Comparison of ENCODE assay signal across 8 cellular contexts in genomic region chr22:41301085-41302015, GRCh38. TPM values are rescaled to one million over a fixed set of nuclear protein-coding genes. Genes with fewer than 3 reads are reported as not detected.
A peak's percentile ranks its signal among the peaks of the same experiment; 100 is the strongest.
DNase-seq lines count a peak whose midpoint lies in the region; ATAC-seq and TF ChIP-seq lines count a peak whose summit lies in the region.

A gene with protein sequence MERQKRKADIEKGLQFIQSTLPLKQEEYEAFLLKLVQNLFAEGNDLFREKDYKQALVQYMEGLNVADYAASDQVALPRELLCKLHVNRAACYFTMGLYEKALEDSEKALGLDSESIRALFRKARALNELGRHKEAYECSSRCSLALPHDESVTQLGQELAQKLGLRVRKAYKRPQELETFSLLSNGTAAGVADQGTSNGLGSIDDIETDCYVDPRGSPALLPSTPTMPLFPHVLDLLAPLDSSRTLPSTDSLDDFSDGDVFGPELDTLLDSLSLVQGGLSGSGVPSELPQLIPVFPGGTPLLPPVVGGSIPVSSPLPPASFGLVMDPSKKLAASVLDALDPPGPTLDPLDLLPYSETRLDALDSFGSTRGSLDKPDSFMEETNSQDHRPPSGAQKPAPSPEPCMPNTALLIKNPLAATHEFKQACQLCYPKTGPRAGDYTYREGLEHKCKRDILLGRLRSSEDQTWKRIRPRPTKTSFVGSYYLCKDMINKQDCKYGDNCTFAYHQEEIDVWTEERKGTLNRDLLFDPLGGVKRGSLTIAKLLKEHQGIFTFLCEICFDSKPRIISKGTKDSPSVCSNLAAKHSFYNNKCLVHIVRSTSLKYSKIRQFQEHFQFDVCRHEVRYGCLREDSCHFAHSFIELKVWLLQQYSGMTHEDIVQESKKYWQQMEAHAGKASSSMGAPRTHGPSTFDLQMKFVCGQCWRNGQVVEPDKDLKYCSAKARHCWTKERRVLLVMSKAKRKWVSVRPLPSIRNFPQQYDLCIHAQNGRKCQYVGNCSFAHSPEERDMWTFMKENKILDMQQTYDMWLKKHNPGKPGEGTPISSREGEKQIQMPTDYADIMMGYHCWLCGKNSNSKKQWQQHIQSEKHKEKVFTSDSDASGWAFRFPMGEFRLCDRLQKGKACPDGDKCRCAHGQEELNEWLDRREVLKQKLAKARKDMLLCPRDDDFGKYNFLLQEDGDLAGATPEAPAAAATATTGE (plus strand): TSS chr22:41301525. CDS start chr22:41320661, 19,136 bp downstream.

- H3K9me3 ChIP-seq in Karpas-422 (ENCODE audit: low read length): no peaks in the 10 kb centered on the region
- H3K9me3 ChIP-seq in RWPE2 (ENCODE audit: severe bottlenecking): no peaks in the 10 kb centered on the region
- no peaks in the 10 kb centered on the region for H3K9me3 ChIP-seq in neural cell (ENCODE audit: low read length)
- H3K9me3 ChIP-seq in stomach: no peaks in the 10 kb centered on the region

- peak; percentile 83 for ATAC-seq in GM21825 (IDR thresholded peaks at IDR 0.05; ENCODE audit: unreplicated experiment)
- peak; percentile 89 for ATAC-seq in RWPE2 (ENCODE audit: low read depth)

- peak within 1 kb of the TSS; percentile 99 for H3K4me3 ChIP-seq in Karpas-422 (ENCODE audit: low read length)
- peak within 1 kb of the TSS; percentile 61 for H3K4me3 ChIP-seq in RWPE2 (ENCODE audit: severe bottlenecking)
- H3K4me3 ChIP-seq in neural cell (ENCODE audit: low read length): peak within 1 kb of the TSS; percentile 87
- H3K4me3 ChIP-seq in stomach: peak within 1 kb of the TSS; percentile 70 to 91 (median 77)

- TF ChIP-seq EP300 in neural cell (conservative IDR thresholded peaks at IDR 0.05; ENCODE audit: poor library complexity, severe bottlenecking) (no peak), stomach (IDR thresholded peaks at IDR 0.05) (no peak)

- H3K36me3 ChIP-seq in Karpas-422 (ENCODE audit: insufficient read depth, low read length) (no peaks in the 10 kb centered on the region), RWPE2 (ENCODE audit: low read depth) (peaks cover 7% of the 10 kb centered on the region), neural cell (ENCODE audit: insufficient read depth, low read length) (no peaks in the 10 kb centered on the region), stomach (peaks cover 0 to 7% (median 3%) of the 10 kb centered on the region in 4 donors)

- intact Hi-C loops in stomach (cut with DNase I; ENCODE audit: low total_unique reads): no loop called here

- peaks cover 22% of the 10 kb centered on the region for H3K4me1 ChIP-seq in Karpas-422 (ENCODE audit: low read length)
- H3K4me1 ChIP-seq in RWPE2 (ENCODE audit: insufficient read depth, poor library complexity, severe bottlenecking): peaks cover 19% of the 10 kb centered on the region
- H3K4me1 ChIP-seq in stomach: peaks cover 12 to 41% (median 32%) of the 10 kb centered on the region in 4 donors

- peak; percentile 87 for DNase-seq in Daoy (ENCODE audit: low read depth)
- peak; percentile 93 for DNase-seq in Karpas-422
- peak; percentile 78 for DNase-seq in RWPE2 (ENCODE audit: low spot score)
- peak; percentile 77 for DNase-seq in activated effector memory CD4-positive, alpha-beta T cell treated with Interleukin-2 at 50 U/mL for 16 hours
- peak; percentile 60 for DNase-seq in fibroblast of the conjunctiva (ENCODE audit: low read depth)
- DNase-seq in stomach: peak; percentile 84

- H3F3A ChIP-seq in neural cell (ENCODE audit: insufficient read depth, low read length, poor library complexity, severe bottlenecking): no peaks in the 10 kb centered on the region

- peak; percentile 73 for TF ChIP-seq CTCF in RWPE2 (IDR thresholded peaks at IDR 0.05; ENCODE audit: poor library complexity, severe bottlenecking)
- peak; percentile 67 for TF ChIP-seq CTCF in neural cell (IDR thresholded peaks at IDR 0.05; ENCODE audit: poor library complexity, severe bottlenecking)
- peak in 3 of 7 experiments; percentile 40 to 58 (median 40) for TF ChIP-seq CTCF in stomach (IDR thresholded peaks at IDR 0.05)

- peak; percentile 51 for TF ChIP-seq RAD21 in neural cell (conservative IDR thresholded peaks at IDR 0.05)

- H2AFZ ChIP-seq in Karpas-422 (ENCODE audit: low read length) (peak within 1 kb of the TSS; percentile 92), neural cell (ENCODE audit: low read depth, low read length) (peak within 1 kb of the TSS; percentile 90)

- peak within 1 kb of the TSS; percentile 88 for H3K4me2 ChIP-seq in Karpas-422 (ENCODE audit: low read depth, low read length, poor library complexity, severe bottlenecking)
- peak within 1 kb of the TSS; percentile 99 for H3K4me2 ChIP-seq in neural cell (ENCODE audit: low read length)

- H3K27ac ChIP-seq in Karpas-422 (ENCODE audit: low read length) (peak within 1 kb of the TSS; percentile 82), RWPE2 (ENCODE audit: poor library complexity, severe bottlenecking) (peak within 1 kb of the TSS; percentile 84), neural cell (ENCODE audit: low read length) (peak within 1 kb of the TSS; percentile 76), stomach (peak within 1 kb of the TSS; percentile 85 to 88 (median 88))

- 0 to 1% (median 1%) methylated on average over 57 to 74 of the region's 74 CpGs for WGBS in stomach, 5 donors

- no peaks in the 10 kb centered on the region for H3K9me2 ChIP-seq in Karpas-422 (replicated peaks; ENCODE audit: insufficient read depth, low read length)
- no peaks in the 10 kb centered on the region for H3K9me2 ChIP-seq in neural cell (ENCODE audit: insufficient read depth, low read length)

- no peaks in the 10 kb centered on the region for H3K27me3 ChIP-seq in Karpas-422 (ENCODE audit: low read length)
- H3K27me3 ChIP-seq in RWPE2 (ENCODE audit: insufficient read depth, poor library complexity, severe bottlenecking): no peaks in the 10 kb centered on the region
- H3K27me3 ChIP-seq in neural cell (ENCODE audit: insufficient read depth, low read depth, low read length): no peaks in the 10 kb centered on the region
- no peaks in the 10 kb centered on the region for H3K27me3 ChIP-seq in stomach

- no peak for TF ChIP-seq POLR2A in stomach (IDR thresholded peaks at IDR 0.05)

- no peaks in the 10 kb centered on the region; the same call in 1 of the 2 replicates for H4K20me1 ChIP-seq in Karpas-422 (ENCODE audit: insufficient read depth, low read depth, low read length)
- H4K20me1 ChIP-seq in neural cell (ENCODE audit: insufficient read depth): no peaks in the 10 kb centered on the region

- H3K79me2 ChIP-seq in Karpas-422 (ENCODE audit: low read length) (peaks cover 57% of the 10 kb centered on the region), neural cell (replicated peaks; ENCODE audit: insufficient read depth, low read length) (peaks cover 37% of the 10 kb centered on the region)

- peak within 1 kb of the TSS; percentile 100 for H3K9ac ChIP-seq in Karpas-422 (ENCODE audit: low read length)
- peak within 1 kb of the TSS; percentile 92 for H3K9ac ChIP-seq in neural cell (ENCODE audit: low read length)

TF ChIP-seq in neural cell, 6 proteins besides CTCF, POLR2A, EP300 and RAD21:
- peak; percentile 93 for TF ChIP-seq TAF1 (IDR thresholded peaks at IDR 0.05; ENCODE audit: low read depth)
- TF ChIP-seq MXI1 (conservative IDR thresholded peaks at IDR 0.05; ENCODE audit: poor library complexity, severe bottlenecking): peak; percentile 94
- TF ChIP-seq EZH2 (IDR thresholded peaks at IDR 0.05; ENCODE audit: borderline replicate concordance, insufficient read depth, low read length, poor library complexity, severe bottlenecking): no peak
- peak; percentile 33 for TF ChIP-seq SMC3 (conservative IDR thresholded peaks at IDR 0.05; ENCODE audit: poor library complexity)
- TF ChIP-seq POLR2AphosphoS5 (IDR thresholded peaks at IDR 0.05): peak; percentile 79
- TF ChIP-seq REST (IDR thresholded peaks at IDR 0.05; ENCODE audit: borderline replicate concordance): peak; percentile 71

RNA-seq across cellular contexts. Expression of the gene that starts here (rescaled TPM):
- 27.0 and 33.6 TPM in 2 replicates for total RNA-seq in Daoy (2014; rRNA removed; shearing (Covaris generic))
- total RNA-seq in Karpas-422 (2014; rRNA removed; shearing (Covaris generic); ENCODE audit: low replicate concordance): 18.1 and 34.2 TPM in 2 replicates
- polyA plus RNA-seq in neural cell (34.6 and 43.0 TPM in 2 replicates), stomach (10 to 100 TPM; 13.5 to 29.0 (median 20.5) TPM)
- 72.1 and 76.4 TPM in 2 replicates for polyA minus RNA-seq in neural cell
- 10 to 100 TPM in 4 of 5 donors, 1 to 10 TPM in 1; 4.7 to 40.1 (median 29.7) TPM for total RNA-seq in stomach

Comparison
In these comparisons a context has a peak if more than half of its experiments do, and no peak if none do; other contexts are left out.
1. Peak in every context shown above with its lines: DNase-seq, ATAC-seq, H3K4me3 ChIP-seq and H3K27ac ChIP-seq.